Comparison of ENCODE assay signal across 34 cellular contexts in the genomic region with DNA sequence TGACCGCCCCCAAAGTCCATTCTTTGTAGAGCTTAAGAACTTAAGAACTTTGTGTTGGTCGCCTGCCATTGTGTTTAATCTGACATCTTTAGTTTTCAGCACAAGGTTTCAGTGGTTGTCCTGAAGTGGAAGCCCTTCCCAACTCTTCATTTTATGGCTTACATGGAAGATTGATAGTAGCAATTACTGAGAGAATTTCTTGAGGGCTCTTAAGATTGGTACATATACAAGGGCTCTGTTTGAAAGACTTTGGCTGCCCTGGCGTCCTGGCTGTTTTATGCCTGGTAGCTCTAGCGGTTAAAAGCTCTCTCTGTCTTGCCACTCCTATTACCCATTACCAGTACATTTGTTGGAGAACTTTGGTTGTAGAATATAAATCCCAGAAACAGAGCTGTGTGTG.
DNase-seq lines count a peak whose midpoint lies in the region; ATAC-seq and TF ChIP-seq lines count a peak whose summit lies in the region.
"Had no signal": no experiment of that assay in that cellular context is flagged by ENCODE, and none has a peak within 500 bp of the region (broad histone marks: within the 10 kb centered on the region; RNA-seq: fewer than 3 reads in every experiment).

No MANE protein-coding gene starts in this region.

- H3K4me1 ChIP-seq in cardiac muscle cell (ENCODE audit: low read depth) = peaks cover 12% of the 10 kb centered on the region
- H3K4me1 ChIP-seq in heart right ventricle = peaks cover 0 to 45% (median 15%) of the 10 kb centered on the region in 9 donors
- H3K4me1 ChIP-seq in left lung = no peaks in the 10 kb centered on the region
- H3K4me1 ChIP-seq in hepatocyte (ENCODE audit: insufficient read depth) = peaks cover 7% of the 10 kb centered on the region
- H3K4me1 ChIP-seq: Peyer's patch had no signal

- H3K27ac Mint-ChIP-seq in type B pancreatic cell = peak overlapping the region; percentile 54
- H3K27ac Mint-ChIP-seq: activated T-cell treated with anti-CD3 and anti-CD28 coated beads, Interleukin-2, amount 50 U/mL, for 24 hours; stimulated activated naive CD8-positive, alpha-beta T cell treated with anti-CD3 and anti-CD28 coated beads, Interleukin-15, amount 100 ng/mL, for 72 hours had no signal

- no peaks in the 10 kb centered on the region for H3K27me3 Mint-ChIP-seq in type B pancreatic cell
- H3K27me3 Mint-ChIP-seq: activated T-cell treated with anti-CD3 and anti-CD28 coated beads, Interleukin-2, amount 50 U/mL, for 24 hours; CD8-positive, alpha-beta memory T cell; stimulated activated naive CD8-positive, alpha-beta T cell treated with anti-CD3 and anti-CD28 coated beads, Interleukin-15, amount 100 ng/mL, for 72 hours had no signal

- WGBS in heart right ventricle, 2 donors = 88 to 90% methylated on average over 4 of the region's 4 CpGs
- 78% methylated on average over 4 of the region's 4 CpGs for WGBS in hepatocyte (ENCODE audit: low lambda C conversion rate, missing lambda C conversion rate)

- H3K36me3 ChIP-seq in cardiac muscle cell (no peaks in the 10 kb centered on the region), heart right ventricle (no peaks in the 10 kb centered on the region), left lung (no peaks in the 10 kb centered on the region), hepatocyte (replicated peaks; ENCODE audit: insufficient read depth, low read depth) (no peaks in the 10 kb centered on the region)
- H3K36me3 ChIP-seq: brain microvascular endothelial cell, esophagus muscularis mucosa, Peyer's patch, right atrium auricular region, thoracic aorta, vagina had no signal

- ATAC-seq in heart right ventricle (no peak), left lung (peak; percentile 74)
- ATAC-seq: A549; GM12878; HepG2; stimulated activated naive CD8-positive, alpha-beta T cell treated with anti-CD3 and anti-CD28 coated beads, Interleukin-15, amount 100 ng/mL, for 72 hours had no signal

- intact Hi-C loops in heart right ventricle (cut with DNase I) = no loop called here
- intact Hi-C loops in left lung (cut with DNase I) = no loop called here

- H4K20me1 ChIP-seq in hepatocyte (ENCODE audit: insufficient read depth, poor library complexity, severe bottlenecking) = peaks cover 29% of the 10 kb centered on the region

- no peaks in the 10 kb centered on the region for H3K9me2 ChIP-seq in hepatocyte (replicated peaks; ENCODE audit: insufficient read depth)

- H3K36me3 Mint-ChIP-seq in type B pancreatic cell = peaks cover 5% of the 10 kb centered on the region

- H3K9me3 Mint-ChIP-seq in type B pancreatic cell = peaks cover 7% of the 10 kb centered on the region
- H3K9me3 Mint-ChIP-seq: stimulated activated naive CD8-positive, alpha-beta T cell treated with anti-CD3 and anti-CD28 coated beads, Interleukin-15, amount 100 ng/mL, for 72 hours had no signal

- no peak overlapping the region for H3K4me2 ChIP-seq in hepatocyte
- H3K4me2 ChIP-seq: A549 had no signal

- DNase-seq in cardiac muscle cell (ENCODE audit: low read depth in 1 of 2, low spot score in 1 of 2) (no peak), heart right ventricle (no peak), NCI-H187 treated with DMSO at 0.1 percent for 48 hours (lab: John Stamatoyannopoulos, UW) (peak; percentile 61), left lung (no peak), type B pancreatic cell (ENCODE audit: extremely low spot score, unreplicated experiment) (no peak), hepatocyte (ENCODE audit: low spot score) (no peak), NCI-H748 treated with DMSO at 0.1 percent for 48 hours (lab: John Stamatoyannopoulos, UW) (no peak)
- DNase-seq in stimulated activated CD4-positive, alpha-beta T cell treated with anti-CD3 and anti-CD28 coated beads, Interleukin-15, amount 100 ng/mL, for 24 hours = no peak
- DNase-seq: activated CD4-positive, alpha-beta T cell treated with anti-CD3 and anti-CD28 coated beads for 4 hours; activated naive CD4-positive, alpha-beta T cell treated with Interleukin-2 at 50 U/mL for 16 hours; activated T-cell treated with anti-CD3 and anti-CD28 coated beads, Interleukin-2, amount 50 U/mL, for 24 hours; brain microvascular endothelial cell; CD8-positive, alpha-beta memory T cell; EL; foreskin fibroblast; head of caudate nucleus; kidney glomerular epithelial cell; NCI-H1436; NCI-H2107; NCI-H446 treated with DMSO at 0.1 percent for 48 hours; NCI-H82; Peyer's patch; SHP77; stimulated activated CD4-positive, alpha-beta T cell treated with anti-CD3 and anti-CD28 coated beads, Interleukin-2, amount 100 ng/mL, for 24 hours; stimulated activated naive CD8-positive, alpha-beta T cell treated with anti-CD3 and anti-CD28 coated beads, Interleukin-15, amount 100 ng/mL, for 72 hours; T-helper 9 cell had no signal

- TF ChIP-seq CTCF in cardiac muscle cell (IDR thresholded peaks at IDR 0.05; ENCODE audit: low read depth, low read length) (no peak), heart right ventricle (IDR thresholded peaks at IDR 0.05) (no peak), left lung (IDR thresholded peaks at IDR 0.05) (no peak), type B pancreatic cell (conservative IDR thresholded peaks at IDR 0.05) (no peak), hepatocyte (IDR thresholded peaks at IDR 0.05; ENCODE audit: poor library complexity) (no peak)

- no peaks in the 10 kb centered on the region for H3K27me3 ChIP-seq in cardiac muscle cell
- H3K27me3 ChIP-seq in heart right ventricle = no peaks in the 10 kb centered on the region
- no peaks in the 10 kb centered on the region for H3K27me3 ChIP-seq in left lung
- no peaks in the 10 kb centered on the region for H3K27me3 ChIP-seq in hepatocyte
- H3K27me3 ChIP-seq: brain microvascular endothelial cell, esophagus muscularis mucosa, Peyer's patch, right atrium auricular region, vagina had no signal

- H3K4me3 ChIP-seq in cardiac muscle cell (no peak overlapping the region), heart right ventricle (no peak overlapping the region), left lung (no peak overlapping the region), hepatocyte (no peak overlapping the region)
- H3K4me3 ChIP-seq: A549, esophagus muscularis mucosa, GM12878, lung, Peyer's patch, right atrium auricular region, thoracic aorta, vagina had no signal

- H2AFZ ChIP-seq in hepatocyte = no peak overlapping the region

- H3K4me3 Mint-ChIP-seq in type B pancreatic cell = peak overlapping the region; percentile 27
- H3K4me3 Mint-ChIP-seq: activated T-cell treated with anti-CD3 and anti-CD28 coated beads, Interleukin-2, amount 50 U/mL, for 24 hours had no signal

- peaks cover 98% of the 10 kb centered on the region for H3K79me2 ChIP-seq in hepatocyte

- no peaks in the 10 kb centered on the region for H3K9me3 ChIP-seq in cardiac muscle cell (ENCODE audit: low read depth)
- H3K9me3 ChIP-seq in heart right ventricle = peaks cover 0 to 32% (median 6%) of the 10 kb centered on the region in 11 donors
- H3K9me3 ChIP-seq in left lung = no peaks in the 10 kb centered on the region
- H3K9me3 ChIP-seq in hepatocyte (ENCODE audit: low read depth) = peaks cover 9% of the 10 kb centered on the region
- H3K9me3 ChIP-seq: Peyer's patch, thoracic aorta, vagina had no signal

- H3K27ac ChIP-seq in cardiac muscle cell (peak overlapping the region; percentile 100), heart right ventricle (no peak overlapping the region), left lung (no peak overlapping the region), hepatocyte (no peak overlapping the region)
- H3K27ac ChIP-seq: A549, brain microvascular endothelial cell, esophagus muscularis mucosa, Peyer's patch, right atrium auricular region, thoracic aorta, vagina had no signal

- no peaks in the 10 kb centered on the region for H3K4me1 Mint-ChIP-seq in type B pancreatic cell (ENCODE audit: unreplicated experiment)
